Comparison of ENCODE assay signal across 9 cellular contexts in the genomic region with DNA sequence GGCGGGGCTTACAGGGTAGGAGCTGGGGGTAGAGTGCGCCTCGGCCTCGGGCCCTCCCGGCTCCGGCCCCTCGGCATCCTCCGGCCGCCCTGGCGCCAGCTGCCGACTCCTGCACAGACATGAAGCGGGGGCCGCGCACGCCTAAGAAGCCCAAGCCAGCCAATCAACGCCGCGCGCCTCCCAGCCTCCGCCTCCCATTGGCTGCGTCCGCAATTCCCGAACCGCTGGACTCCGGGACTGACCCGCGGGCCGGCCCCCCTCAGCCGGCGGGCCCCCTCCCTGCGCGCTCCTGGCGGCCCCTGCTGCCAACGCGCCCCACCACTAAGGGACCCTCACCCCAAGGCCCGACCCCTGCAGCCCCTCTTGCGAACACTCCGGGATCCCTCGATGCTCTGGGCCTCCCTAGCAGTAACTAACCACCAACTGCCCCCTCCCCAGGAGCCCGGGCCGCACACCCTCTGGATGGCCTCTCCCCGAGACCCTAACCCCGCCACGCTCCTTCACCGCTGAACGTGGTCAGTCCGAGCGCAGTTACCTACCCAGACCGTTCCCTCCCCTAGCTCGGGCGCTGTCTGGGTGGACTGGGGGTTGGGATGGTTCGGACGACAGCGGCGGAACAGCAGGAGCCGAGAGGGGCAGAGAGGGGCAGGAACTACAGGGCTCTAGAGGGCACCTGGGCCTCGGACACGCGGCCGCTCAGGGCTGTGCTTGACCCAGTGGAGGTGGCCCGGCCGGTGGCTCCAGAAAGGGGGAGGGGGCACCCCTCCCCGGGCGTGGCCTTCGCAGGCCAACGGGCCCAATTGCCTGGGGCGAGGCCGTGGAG. TPM values are rescaled to one million over a fixed set of nuclear protein-coding genes. Genes with fewer than 3 reads are reported as not detected.
DNase-seq lines count a peak whose midpoint lies in the region; ATAC-seq, FAIRE-seq and TF ChIP-seq lines count a peak whose summit lies in the region.
"Had no signal": no experiment of that assay in that cellular context is flagged by ENCODE, and none has a peak within 500 bp of the region (broad histone marks: within the 10 kb centered on the region; RNA-seq: fewer than 3 reads in every experiment).

No MANE protein-coding gene starts in this region.

- no peaks in the 10 kb centered on the region for H3K36me3 Mint-ChIP-seq in stimulated activated effector memory CD8-positive, alpha-beta T cell treated with anti-CD3 and anti-CD28 coated beads, Interleukin-12 subunit alpha, Interleukin-12 subunit beta, amount 100 ng/mL, for 72 hours

- no TSS peak for BruUV-seq in HepG2 (replicated peaks; lab: Mats Ljungman, UMichigan)

- H3K27me3 ChIP-seq in duodenal mucosa (ENCODE audit: control insufficient read depth in 1 of 2, insufficient read depth in 2 of 2, low read length in 2 of 2) = peaks cover 92 to 97% of the 10 kb centered on the region in 2 donors
- no peaks in the 10 kb centered on the region for H3K27me3 ChIP-seq in HepG2 (ENCODE audit: control insufficient read depth in 1 of 2, insufficient read depth in 2 of 2, low read length in 2 of 2)

- no peaks in the 10 kb centered on the region for H3K9me3 ChIP-seq in duodenal mucosa (ENCODE audit: control insufficient read depth in 1 of 2, low read length in 2 of 2)
- H3K9me3 ChIP-seq in HepG2 (ENCODE audit: low read length) = no peaks in the 10 kb centered on the region

- WGBS in HepG2 (ENCODE audit: low lambda C conversion rate) = 4% methylated on average over 9 of the region's 68 CpGs

- no peaks in the 10 kb centered on the region for H3K9me3 Mint-ChIP-seq in stimulated activated effector memory CD8-positive, alpha-beta T cell treated with anti-CD3 and anti-CD28 coated beads, Interleukin-12 subunit alpha, Interleukin-12 subunit beta, amount 100 ng/mL, for 72 hours

- TF ChIP-seq POLR2A in HepG2 (IDR thresholded peaks at IDR 0.05; ENCODE audit: insufficient read depth in 1 of 2, low read depth in 2 of 2, low read length in 2 of 2) = peak in 1 of 2 experiments; percentile 80; a peak in 2 of 4 replicates

- in situ Hi-C loops in HepG2 (cut with HindIII; ENCODE audit: extremely low pct_ligation_motif_present, low pct_unique_long_range_greater_than_20kb) = loop anchor here (5.0 kb wide), 2 partner anchors 61 to 181 kb away; no protein-coding TSS in a partner anchor

- H3K27ac ChIP-seq in duodenal mucosa (ENCODE audit: low read depth, low read length) (peak overlapping the region; percentile 67), HepG2 (ENCODE audit: extremely low read length, insufficient read depth, low read length) (peak overlapping the region; percentile 80)

- H3K4me1 Mint-ChIP-seq in stimulated activated effector memory CD8-positive, alpha-beta T cell treated with anti-CD3 and anti-CD28 coated beads, Interleukin-12 subunit alpha, Interleukin-12 subunit beta, amount 100 ng/mL, for 72 hours = peaks cover 53% of the 10 kb centered on the region

- no peak; the same call in 1 of the 2 replicates for TF ChIP-seq RAD21 in HepG2 (CRISPR knock-in tag; IDR thresholded peaks at IDR 0.05)

- no peak overlapping the region for H3K27ac Mint-ChIP-seq in stimulated activated effector memory CD8-positive, alpha-beta T cell treated with anti-CD3 and anti-CD28 coated beads, Interleukin-12 subunit alpha, Interleukin-12 subunit beta, amount 100 ng/mL, for 72 hours

- H3K36me3 ChIP-seq in duodenal mucosa (ENCODE audit: control insufficient read depth in 1 of 2, insufficient read depth in 2 of 2, low read length in 2 of 2) (no peaks in the 10 kb centered on the region), HepG2 (replicated peaks in 1 of 2; ENCODE audit: control insufficient read depth in 1 of 2, insufficient read depth in 2 of 2, low read length in 2 of 2) (peaks cover 4 to 20% of the 10 kb centered on the region in 2 experiments; a peak in 3 of 5 replicates)

- no peak overlapping the region for H3K9ac ChIP-seq in duodenal mucosa (ENCODE audit: low read depth in 1 of 2, low read length in 2 of 2)
- peak overlapping the region; percentile 88 for H3K9ac ChIP-seq in HepG2 (ENCODE audit: insufficient read depth, low read depth, low read length)

- POLR2A ChIA-PET in HepG2 (lab: Yijun Ruan, JAX) = interaction anchor here (0.6 to 1.0 kb wide), 3 partner anchors 62 to 270 kb away, joined by 3 read pairs; no protein-coding TSS in a partner anchor

- intact Hi-C loops in HepG2 (cut with micrococcal nuclease; ENCODE audit: unreplicated experiment) = loop anchor here (2.0 kb wide), 1 partner anchor 61 kb away; no protein-coding TSS in a partner anchor

- peak overlapping the region; percentile 75 for H3K4me3 Mint-ChIP-seq in stimulated activated effector memory CD8-positive, alpha-beta T cell treated with anti-CD3 and anti-CD28 coated beads, Interleukin-12 subunit alpha, Interleukin-12 subunit beta, amount 100 ng/mL, for 72 hours

- H3K79me2 ChIP-seq in HepG2 (ENCODE audit: insufficient read depth, low read length) = peaks cover 8% of the 10 kb centered on the region

- peak overlapping the region; percentile 58 to 62 for H3K4me3 ChIP-seq in duodenal mucosa (ENCODE audit: low read depth in 1 of 2, low read length in 2 of 2)
- H3K4me3 ChIP-seq in HepG2 (replicated peaks in 1 of 3; ENCODE audit: insufficient read depth in 1 of 3, low read depth in 2 of 3, low read length in 3 of 3) = peak overlapping the region; percentile 87 to 91 (median 87)

- peaks cover 9% of the 10 kb centered on the region; the same call in 1 of the 2 replicates for H4K20me1 ChIP-seq in HepG2 (ENCODE audit: insufficient read depth, low read length)

- CTCF ChIA-PET in HepG2 (lab: Yijun Ruan, JAX; ENCODE audit: low intra/inter-chr PET ratio, low total read pairs) = no interaction called here

- peak overlapping the region; percentile 94 for H3K4me2 ChIP-seq in HepG2 (ENCODE audit: low read depth, low read length)

- H3K4me1 ChIP-seq in duodenal mucosa (ENCODE audit: control insufficient read depth in 1 of 2, insufficient read depth in 2 of 2, low read length in 2 of 2) (peaks cover 17 to 30% of the 10 kb centered on the region in 2 donors), HepG2 (ENCODE audit: insufficient read depth, low read length) (peaks cover 32% of the 10 kb centered on the region)

- ATAC-seq in HepG2 (peak; percentile 81), HG03097 (IDR thresholded peaks at IDR 0.05; ENCODE audit: low FRiP score, unreplicated experiment) (no peak)
- peak; percentile 37 for ATAC-seq in stimulated activated effector memory CD8-positive, alpha-beta T cell treated with anti-CD3 and anti-CD28 coated beads, Interleukin-12 subunit alpha, Interleukin-12 subunit beta, amount 100 ng/mL, for 72 hours

- TF ChIP-seq EP300 in HepG2 (IDR thresholded peaks at IDR 0.05; ENCODE audit: low read depth in 2 of 2, low read length in 2 of 2) (0 out of 4 replicates have a peak, but pooled peaks of 1 of the 2 experiments have one; percentile 19), HepG2 (CRISPR knock-in tag; IDR thresholded peaks at IDR 0.05; ENCODE audit: borderline replicate concordance) (no peak)

- TF ChIP-seq CTCF in HepG2 (CRISPR knock-in tag; IDR thresholded peaks at IDR 0.05) = 0 out of 2 replicates have a peak, but pooled peaks have one; percentile 5

- peak; percentile 49 for DNase-seq in activated CD4-positive, CD25-positive, alpha-beta regulatory T cell treated with anti-CD3 and anti-CD28 coated beads, Interleukin-2, amount 50 U/mL, for 72 hours
- no peak for DNase-seq in activated CD4-positive, CD25-positive, alpha-beta regulatory T cell (lab: John Stamatoyannopoulos, UW)
- DNase-seq in M059J (ENCODE audit: low read depth) (peak; percentile 94), SW480 (ENCODE audit: low spot score) (peak; percentile 83), HepG2 (ENCODE audit: low spot score) (peak; percentile 89)
- peak in 1 of 2 donors; percentile 63 for DNase-seq in stimulated activated effector memory CD8-positive, alpha-beta T cell treated with anti-CD3 and anti-CD28 coated beads, Interleukin-12 subunit alpha, Interleukin-12 subunit beta, amount 100 ng/mL, for 72 hours (ENCODE audit: low spot score in 2 of 2)

- FAIRE-seq in HepG2 (lab: Jason Lieb, UNC) = peak; percentile 56

- no peak overlapping the region for H2AFZ ChIP-seq in HepG2 (ENCODE audit: low read length)

RNA-seq across cellular contexts. Expression of gene GATA2, which starts 5.0 kb away (rescaled TPM):
- 22.7 and 36.3 TPM in 2 replicates for total RNA-seq in M059J (2014; rRNA removed; shearing (Covaris generic))
- total RNA-seq in HepG2 (2016; rRNA removed; fragmentation: Illumina TruSeq; extraction: Trizol) = 4.7 and 6.2 TPM in 2 replicates
- 1.6 and 1.7 TPM in 2 replicates for total RNA-seq in HepG2 (2016; cell fraction: cytosol; rRNA removed; fragmentation: Illumina TruSeq; extraction: Trizol; ENCODE audit: low read depth)
- total RNA-seq in HepG2 (2016; cell fraction: insoluble cytoplasmic fraction; rRNA removed; fragmentation: Illumina TruSeq; extraction: Trizol) = 3.4 and 6.3 TPM in 2 replicates
- 4.7 and 5.3 TPM in 2 replicates for total RNA-seq in HepG2 (2016; cell fraction: membrane; rRNA removed; fragmentation: Illumina TruSeq; extraction: Trizol)
- total RNA-seq in HepG2 (2016; cell fraction: nucleus; rRNA removed; fragmentation: Illumina TruSeq; extraction: Trizol) = 5.3 and 7.2 TPM in 2 replicates
- 3.4 and 3.5 TPM in 2 replicates for polyA plus RNA-seq in HepG2 (2011; rRNA removed)
- polyA plus RNA-seq in HepG2 (2011; cell fraction: cytosol; rRNA removed) = 2.0 and 3.5 TPM in 2 replicates
- 9.7 and 17.3 TPM in 2 replicates for polyA plus RNA-seq in HepG2 (2011; cell fraction: nucleus; rRNA removed)
- 2.2 and 2.3 TPM in 2 replicates for polyA plus RNA-seq in HepG2 (2012)
- 1.4 and 2.2 TPM in 2 replicates for polyA plus RNA-seq in HepG2 (2016; cell fraction: cytosol; fragmentation: Illumina TruSeq; extraction: Trizol; ENCODE audit: low read depth)
- polyA plus RNA-seq in HepG2 (2016; cell fraction: insoluble cytoplasmic fraction; fragmentation: Illumina TruSeq; extraction: Trizol; ENCODE audit: low read depth) = 9.5 and 11.1 TPM in 2 replicates
- polyA plus RNA-seq in HepG2 (2016; cell fraction: membrane; fragmentation: Illumina TruSeq; extraction: Trizol; ENCODE audit: low read depth) = 4.3 and 4.5 TPM in 2 replicates
- polyA plus RNA-seq in HepG2 (2016; cell fraction: nucleus; fragmentation: Illumina TruSeq; extraction: Trizol; ENCODE audit: insufficient read depth, low read depth) = 16.4 and 19.9 TPM in 2 replicates
- 4.7 and 24.9 TPM in 2 replicates for polyA minus RNA-seq in HepG2 (2011; rRNA and poly(A)+ RNA removed; ENCODE audit: low replicate concordance)
- 3.4 and 3.9 TPM in 2 replicates for polyA minus RNA-seq in HepG2 (2011; cell fraction: cytosol; rRNA and poly(A)+ RNA removed)
- polyA minus RNA-seq in HepG2 (2011; cell fraction: nucleus; rRNA and poly(A)+ RNA removed) = 1.2 and 5.0 TPM in 2 replicates

RNA-seq across cellular contexts. Expression of gene DNAJB8, which starts 21.3 kb away (rescaled TPM):
- not detected in 2 replicates for total RNA-seq in M059J (2014; rRNA removed; shearing (Covaris generic))
- total RNA-seq in HepG2 (2016; rRNA removed; fragmentation: Illumina TruSeq; extraction: Trizol) = not detected in 2 replicates
- not detected in 2 replicates for total RNA-seq in HepG2 (2016; cell fraction: cytosol; rRNA removed; fragmentation: Illumina TruSeq; extraction: Trizol; ENCODE audit: low read depth)
- not detected in 2 replicates for total RNA-seq in HepG2 (2016; cell fraction: insoluble cytoplasmic fraction; rRNA removed; fragmentation: Illumina TruSeq; extraction: Trizol)
- total RNA-seq in HepG2 (2016; cell fraction: membrane; rRNA removed; fragmentation: Illumina TruSeq; extraction: Trizol) = not detected in 2 replicates
- total RNA-seq in HepG2 (2016; cell fraction: nucleus; rRNA removed; fragmentation: Illumina TruSeq; extraction: Trizol) = not detected in 2 replicates
- not detected in 2 replicates for polyA plus RNA-seq in HepG2 (2011; rRNA removed)
- polyA plus RNA-seq in HepG2 (2011; cell fraction: cytosol; rRNA removed) = not detected in 2 replicates
- not detected in 2 replicates for polyA plus RNA-seq in HepG2 (2011; cell fraction: nucleus; rRNA removed)
- not detected in 2 replicates for polyA plus RNA-seq in HepG2 (2012)
- polyA plus RNA-seq in HepG2 (2016; cell fraction: cytosol; fragmentation: Illumina TruSeq; extraction: Trizol; ENCODE audit: low read depth) = not detected in 2 replicates
- not detected in 2 replicates for polyA plus RNA-seq in HepG2 (2016; cell fraction: insoluble cytoplasmic fraction; fragmentation: Illumina TruSeq; extraction: Trizol; ENCODE audit: low read depth)
- polyA plus RNA-seq in HepG2 (2016; cell fraction: membrane; fragmentation: Illumina TruSeq; extraction: Trizol; ENCODE audit: low read depth) = not detected in 2 replicates
- polyA plus RNA-seq in HepG2 (2016; cell fraction: nucleus; fragmentation: Illumina TruSeq; extraction: Trizol; ENCODE audit: insufficient read depth, low read depth) = not detected in 2 replicates
- polyA minus RNA-seq in HepG2 (2011; rRNA and poly(A)+ RNA removed; ENCODE audit: low replicate concordance) = not detected in 2 replicates
- polyA minus RNA-seq in HepG2 (2011; cell fraction: cytosol; rRNA and poly(A)+ RNA removed) = not detected in 2 replicates
- not detected in 2 replicates for polyA minus RNA-seq in HepG2 (2011; cell fraction: nucleus; rRNA and poly(A)+ RNA removed)
- total RNA-seq: glomerular endothelial cell had no signal

Comparison
In these comparisons a context has a peak if more than half of its experiments do, and no peak if none do; other contexts are left out.
1. DNase-seq: peak in activated CD4-positive, CD25-positive, alpha-beta regulatory T cell treated with anti-CD3 and anti-CD28 coated beads, Interleukin-2, amount 50 U/mL, for 72 hours (single experiment), M059J (single experiment), SW480 (single experiment) and HepG2 (single experiment); none in activated CD4-positive, CD25-positive, alpha-beta regulatory T cell (0 of 4).